ENCODE assay signal across 4 cellular contexts in the genomic region with DNA sequence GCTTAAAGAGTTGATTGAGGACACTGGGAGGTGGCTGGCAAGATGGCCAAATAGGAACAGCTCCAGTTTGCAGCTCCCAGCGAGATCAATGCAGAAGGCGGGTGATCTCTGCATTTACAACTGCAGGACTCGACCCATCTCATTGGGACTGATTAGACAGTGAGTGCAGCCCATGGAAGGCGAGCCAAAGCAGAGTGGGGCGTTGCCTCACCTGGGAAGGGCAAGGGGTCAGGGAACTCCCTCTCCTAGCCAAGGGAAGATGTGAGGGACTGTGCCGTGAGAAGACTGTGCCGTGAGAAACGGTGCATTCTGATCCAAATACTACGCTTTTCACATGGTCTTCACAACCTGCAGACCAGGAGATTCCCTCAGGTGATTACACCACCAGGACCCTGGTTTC.
"Had no signal": no experiment of that assay in that cellular context is flagged by ENCODE, and none has a peak within 500 bp of the region (broad histone marks: within the 10 kb centered on the region; RNA-seq: fewer than 3 reads in every experiment).

No MANE protein-coding gene starts in this region.

- ATAC-seq: GM23338 had no signal

- DNase-seq: H9, HCEC 1CT, IMR-90 had no signal

- H3K4me3 ChIP-seq: GM23338 had no signal

- H2AFZ ChIP-seq: GM23338 had no signal

- H3K4me2 ChIP-seq: GM23338 had no signal
